Comparison of ENCODE assay signal across 8 cellular contexts in genomic region chr9:72477862-72478564, GRCh38. TPM values are rescaled to one million over a fixed set of nuclear protein-coding genes. Genes with fewer than 3 reads are reported as not detected.
A peak's percentile ranks its signal among the peaks of the same experiment; 100 is the strongest.
DNase-seq lines count a peak whose midpoint lies in the region; ATAC-seq and TF ChIP-seq lines count a peak whose summit lies in the region.

No MANE protein-coding gene starts in this region.

- 72 to 100% methylated on average over 1 to 2 of the region's 5 CpGs for WGBS in mesodermal cell (ENCODE audit: insufficient coverage in 2 of 2), 2 experiments
- 48% methylated on average over 5 of the region's 5 CpGs for WGBS in lower leg skin, 2 donors

- H3K9me3 ChIP-seq in breast epithelium (no peaks in the 10 kb centered on the region), mesodermal cell (ENCODE audit: control insufficient read depth, low read length) (no peaks in the 10 kb centered on the region)

- intact Hi-C loops in breast epithelium (cut with DNase I; ENCODE audit: low total_unique reads) (no loop called here), lower leg skin (cut with DNase I; ENCODE audit: low total_unique reads) (no loop called here)

- H3K4me1 ChIP-seq in breast epithelium, result peaks cover 0 to 4% of the 10 kb centered on the region in 2 donors
- H3K4me1 ChIP-seq in mesodermal cell (ENCODE audit: control insufficient read depth, insufficient read depth, low read length, poor library complexity, severe bottlenecking), result peaks cover 44% of the 10 kb centered on the region

- H3K27me3 ChIP-seq in breast epithelium, result no peaks in the 10 kb centered on the region

- peak overlapping the region; percentile 56 to 77 for H3K27ac ChIP-seq in breast epithelium
- H3K27ac ChIP-seq in mesodermal cell (ENCODE audit: low read depth, low read length, severe bottlenecking), result peak overlapping the region; percentile 93

- no peak overlapping the region for H3K4me3 ChIP-seq in breast epithelium
- H3K4me3 ChIP-seq in mesodermal cell (ENCODE audit: extremely low read depth, insufficient read depth, low read length, poor library complexity, severe bottlenecking), result no peak overlapping the region
- no peak overlapping the region for H3K4me3 ChIP-seq in lower leg skin (ENCODE audit: low read depth, poor library complexity, severe bottlenecking)

- no peak for TF ChIP-seq POLR2A in breast epithelium (IDR thresholded peaks at IDR 0.05)
- TF ChIP-seq POLR2A in lower leg skin (IDR thresholded peaks at IDR 0.05), result no peak

- H3K36me3 ChIP-seq in breast epithelium (no peaks in the 10 kb centered on the region), mesodermal cell (ENCODE audit: control insufficient read depth, insufficient read depth, low read length) (no peaks in the 10 kb centered on the region)

- DNase-seq in EL, result peak; percentile 86
- peak; percentile 99 for DNase-seq in M059J (ENCODE audit: low read depth)
- DNase-seq in breast epithelium (ENCODE audit: low spot score in 2 of 2), result no peak
- DNase-seq in NCI-H1092 (lab: John Stamatoyannopoulos, UW), result no peak
- no peak for DNase-seq in retina
- DNase-seq in lower leg skin (ENCODE audit: low spot score in 2 of 2), result no peak

- no peak for ATAC-seq in HG02885 (IDR thresholded peaks at IDR 0.05; ENCODE audit: poor library complexity, unreplicated experiment)

- TF ChIP-seq CTCF in breast epithelium (IDR thresholded peaks at IDR 0.05) (no peak), lower leg skin (IDR thresholded peaks at IDR 0.05) (no peak)

RNA-seq across cellular contexts. Expression of gene TMC1, which starts 43.4 kb away (rescaled TPM):
- 1.1 TPM in 1 of 2 replicates, not detected in the other for total RNA-seq in M059J (2014; rRNA removed; shearing (Covaris generic))
- under 1 TPM in 2 of 3 donors, not detected in 1; under 0.01 to 0.16 TPM for total RNA-seq in breast epithelium
- not detected for polyA plus RNA-seq in mesodermal cell (2013, experiment 1 of 2)
- not detected for polyA plus RNA-seq in mesodermal cell (2013, experiment 2 of 2)
- total RNA-seq in lower leg skin, result under 1 TPM in 2 of 4 donors, not detected in 2; 0.13 to 0.46 TPM

Comparison
In these comparisons a context has a peak if more than half of its experiments do, and no peak if none do; other contexts are left out.
1. DNase-seq: peak in EL (single experiment) and M059J (single experiment); none in breast epithelium (0 of 2), NCI-H1092 (single experiment), retina (single experiment) and lower leg skin (0 of 2).